ENCODE assay signal across 26 cellular contexts in genomic region chr6:82211326-82211725, GRCh38.
"Had no signal": no experiment of that assay in that cellular context is flagged by ENCODE, and none has a peak within 500 bp of the region (broad histone marks: within the 10 kb centered on the region; RNA-seq: fewer than 3 reads in every experiment).

No MANE protein-coding gene starts in this region.

- H3K36me3 ChIP-seq: ovary had no signal

- H3K4me3 ChIP-seq: neural progenitor cell, ovary, psoas muscle, right lobe of liver, sigmoid colon, stomach, thoracic aorta, thyroid gland, tibial nerve, upper lobe of left lung, vagina had no signal

- H3K4me3 Mint-ChIP-seq: natural killer cell treated with Interleukin-12 subunit alpha and Interleukin-12 subunit beta and Interleukin-15 and Interleukin-18, amount 100 ng/mL, for 72 hours; neural progenitor cell; stimulated activated effector memory CD8-positive, alpha-beta T cell treated with anti-CD3 and anti-CD28 coated beads, Interleukin-12 subunit alpha, Interleukin-12 subunit beta, amount 100 ng/mL, for 72 hours; stimulated activated naive B cell treated with anti-CD40 and anti-IgM and Interleukin-4, amounts not matched to agents 10 μg/mL and 1 μg/mL and 100 μg/mL, for 72 hours; stimulated activated naive CD8-positive, alpha-beta T cell treated with anti-CD3 and anti-CD28 coated beads, Interleukin-15, Interleukin-2, amounts not matched to agents 100 ng/mL and 50 ng/mL, for 24 hours had no signal

- H3K9me3 ChIP-seq: ovary, psoas muscle, right lobe of liver, sigmoid colon, stomach, thoracic aorta, thyroid gland, tibial nerve, upper lobe of left lung, vagina had no signal

- ATAC-seq: natural killer cell treated with Interleukin-12 subunit alpha and Interleukin-12 subunit beta and Interleukin-15 and Interleukin-18, amount 100 ng/mL, for 72 hours; psoas muscle; right cardiac atrium; right lobe of liver; stimulated activated effector memory CD8-positive, alpha-beta T cell treated with anti-CD3 and anti-CD28 coated beads, Interleukin-12 subunit alpha, Interleukin-12 subunit beta, amount 100 ng/mL, for 72 hours; stimulated activated naive B cell treated with anti-CD40 and anti-IgM and Interleukin-4, amounts not matched to agents 10 μg/mL and 1 μg/mL and 100 μg/mL, for 72 hours had no signal

- H3K4me1 ChIP-seq: parathyroid adenoma, right lobe of liver, thyroid gland, vagina had no signal

- H3K27ac Mint-ChIP-seq: natural killer cell treated with Interleukin-12 subunit alpha and Interleukin-12 subunit beta and Interleukin-15 and Interleukin-18, amount 100 ng/mL, for 72 hours; neural progenitor cell; stimulated activated effector memory CD8-positive, alpha-beta T cell treated with anti-CD3 and anti-CD28 coated beads, Interleukin-12 subunit alpha, Interleukin-12 subunit beta, amount 100 ng/mL, for 72 hours; stimulated activated naive B cell treated with anti-CD40 and anti-IgM and Interleukin-4, amounts not matched to agents 10 μg/mL and 1 μg/mL and 100 μg/mL, for 72 hours; stimulated activated naive CD8-positive, alpha-beta T cell treated with anti-CD3 and anti-CD28 coated beads, Interleukin-15, Interleukin-2, amounts not matched to agents 100 ng/mL and 50 ng/mL, for 24 hours had no signal

- H3K27me3 ChIP-seq: neural progenitor cell, ovary, right lobe of liver, sigmoid colon, stomach, thyroid gland, tibial nerve, upper lobe of left lung, vagina had no signal

- H3K9me3 Mint-ChIP-seq: natural killer cell treated with Interleukin-12 subunit alpha and Interleukin-12 subunit beta and Interleukin-15 and Interleukin-18, amount 100 ng/mL, for 72 hours; neural progenitor cell; stimulated activated effector memory CD8-positive, alpha-beta T cell treated with anti-CD3 and anti-CD28 coated beads, Interleukin-12 subunit alpha, Interleukin-12 subunit beta, amount 100 ng/mL, for 72 hours; stimulated activated naive B cell treated with anti-CD40 and anti-IgM and Interleukin-4, amounts not matched to agents 10 μg/mL and 1 μg/mL and 100 μg/mL, for 72 hours; stimulated activated naive CD8-positive, alpha-beta T cell treated with anti-CD3 and anti-CD28 coated beads, Interleukin-15, Interleukin-2, amounts not matched to agents 100 ng/mL and 50 ng/mL, for 24 hours had no signal

- H3K27ac ChIP-seq: neural progenitor cell, ovary, parathyroid adenoma, psoas muscle, right lobe of liver, sigmoid colon, stomach, thoracic aorta, thyroid gland, tibial nerve, upper lobe of left lung, vagina had no signal

- H3K27me3 Mint-ChIP-seq: natural killer cell treated with Interleukin-12 subunit alpha and Interleukin-12 subunit beta and Interleukin-15 and Interleukin-18, amount 100 ng/mL, for 72 hours; progenitor cell of endocrine pancreas; stimulated activated naive B cell treated with anti-CD40 and anti-IgM and Interleukin-4, amounts not matched to agents 10 μg/mL and 1 μg/mL and 100 μg/mL, for 72 hours; stimulated activated naive CD8-positive, alpha-beta T cell treated with anti-CD3 and anti-CD28 coated beads, Interleukin-15, Interleukin-2, amounts not matched to agents 100 ng/mL and 50 ng/mL, for 24 hours had no signal

- DNase-seq: occipital lobe; ovary; psoas muscle; right cardiac atrium; right lobe of liver; sigmoid colon; small intestine; stimulated activated CD4-positive, alpha-beta T cell treated with anti-CD3 and anti-CD28 coated beads, Interleukin-15, amount 100 ng/mL, for 24 hours; stimulated activated CD4-positive, alpha-beta T cell treated with anti-CD3 and anti-CD28 coated beads, Interleukin-2, amount 100 ng/mL, for 24 hours; stimulated activated CD4-positive, alpha-beta T cell treated with anti-CD3 and anti-CD28 coated beads, Interleukin-2, amount 100 ng/mL, for 48 hours; stimulated activated CD4-positive, alpha-beta T cell treated with anti-CD3 and anti-CD28 coated beads, Interleukin-4, amount 100 ng/mL, for 24 hours; stimulated activated naive B cell treated with anti-CD40 and anti-IgM and Interleukin-4, amounts not matched to agents 10 μg/mL and 1 μg/mL and 100 μg/mL, for 72 hours; stimulated activated naive CD4-positive, alpha-beta T cell treated with Interleukin-2 at 50 U/mL for 16 hours; stomach; thyroid gland; trophoblast cell; upper lobe of left lung had no signal
